Comparison of ENCODE assay signal across 15 cellular contexts in genomic region chr3:183278479-183279088, GRCh38. TPM values are rescaled to one million over a fixed set of nuclear protein-coding genes. Genes with fewer than 3 reads are reported as not detected.
DNase-seq lines count a peak whose midpoint lies in the region; ATAC-seq and FAIRE-seq lines count a peak whose summit lies in the region.
"Had no signal": no experiment of that assay in that cellular context is flagged by ENCODE, and none has a peak within 500 bp of the region (broad histone marks: within the 10 kb centered on the region; RNA-seq: fewer than 3 reads in every experiment).

No MANE protein-coding gene starts in this region.

- no peaks in the 10 kb centered on the region for H3K9me3 Mint-ChIP-seq in activated naive CD4-positive, alpha-beta T cell treated with anti-CD3 and anti-CD28 coated beads, Interleukin-2, amount 50 U/mL, for 72 hours
- H3K9me3 Mint-ChIP-seq in activated naive CD4-positive, alpha-beta T cell treated with anti-CD3 and anti-CD28 coated beads, Interleukin-2, amount 10 ng/mL, durations not matched to agents 7 days and 5 days = no peaks in the 10 kb centered on the region
- H3K9me3 Mint-ChIP-seq: endodermal cell had no signal

- DNase-seq in activated naive CD4-positive, alpha-beta T cell treated with anti-CD3 and anti-CD28 coated beads, Interleukin-2, amount 50 U/mL, for 72 hours (ENCODE audit: low spot score in 2 of 2) = no peak
- DNase-seq in activated naive CD4-positive, alpha-beta T cell treated with anti-CD3 and anti-CD28 coated beads, Interleukin-2, amount 10 ng/mL, durations not matched to agents 7 days and 5 days = no peak
- DNase-seq in NCI-H69 (lab: John Stamatoyannopoulos, UW) = peak; percentile 90
- peak; percentile 17 for DNase-seq in cerebellum (ENCODE audit: low spot score)
- peak; percentile 68 for DNase-seq in small intestine
- DNase-seq in putamen (ENCODE audit: low spot score) = no peak
- no peak for DNase-seq in sciatic nerve (ENCODE audit: low spot score)
- DNase-seq: activated naive CD4-positive, alpha-beta T cell; endodermal cell; head of caudate nucleus; NCI-H774; WERI-Rb-1 had no signal

- H3K4me1 ChIP-seq in small intestine (ENCODE audit: control insufficient read depth in 2 of 2, insufficient read depth in 1 of 2, low read depth in 1 of 2, low read length in 1 of 2) = peaks cover 2 to 7% of the 10 kb centered on the region in 2 donors
- H3K4me1 ChIP-seq: prostate gland had no signal

- no peak overlapping the region for H3K4me3 ChIP-seq in small intestine (ENCODE audit: low read depth in 1 of 2, low read length in 2 of 2)
- H3K4me3 ChIP-seq: prostate gland had no signal

- H3K4me1 Mint-ChIP-seq in activated naive CD4-positive, alpha-beta T cell treated with anti-CD3 and anti-CD28 coated beads, Interleukin-2, amount 10 ng/mL, durations not matched to agents 7 days and 5 days = no peaks in the 10 kb centered on the region
- H3K4me1 Mint-ChIP-seq: endodermal cell had no signal

- no peak overlapping the region for H3K4me3 Mint-ChIP-seq in activated naive CD4-positive, alpha-beta T cell treated with anti-CD3 and anti-CD28 coated beads, Interleukin-2, amount 10 ng/mL, durations not matched to agents 7 days and 5 days
- H3K4me3 Mint-ChIP-seq: endodermal cell had no signal

- ATAC-seq in activated naive CD4-positive, alpha-beta T cell treated with anti-CD3 and anti-CD28 coated beads, Interleukin-2, amount 50 U/mL, for 72 hours = peak; percentile 11 to 59
- no peak for ATAC-seq in sciatic nerve
- ATAC-seq in HG03025 (IDR thresholded peaks at IDR 0.05; ENCODE audit: low FRiP score, unreplicated experiment) = no peak

- no peak for FAIRE-seq in small intestine (lab: Jason Lieb, UNC)
- FAIRE-seq: D721Med had no signal

- H3K27me3 ChIP-seq in small intestine (ENCODE audit: control insufficient read depth in 2 of 2, insufficient read depth in 2 of 2, low read length in 2 of 2) = no peaks in the 10 kb centered on the region

- intact Hi-C loops in sciatic nerve (cut with DNase I) = no loop called here

- no peaks in the 10 kb centered on the region for H3K9me3 ChIP-seq in small intestine (ENCODE audit: control insufficient read depth, low read depth)
- H3K9me3 ChIP-seq: prostate gland had no signal

- no peak overlapping the region for H3K27ac Mint-ChIP-seq in activated naive CD4-positive, alpha-beta T cell treated with anti-CD3 and anti-CD28 coated beads, Interleukin-2, amount 50 U/mL, for 72 hours
- H3K27ac Mint-ChIP-seq in activated naive CD4-positive, alpha-beta T cell treated with anti-CD3 and anti-CD28 coated beads, Interleukin-2, amount 10 ng/mL, durations not matched to agents 7 days and 5 days = no peak overlapping the region
- H3K27ac Mint-ChIP-seq: endodermal cell had no signal

- CTCF ChIA-PET in activated naive CD4-positive, alpha-beta T cell treated with anti-CD3 and anti-CD28 coated beads, Interleukin-2, amount 10 ng/mL, durations not matched to agents 7 days and 5 days (lab: Charles Lee) = no interaction called here

- H3K36me3 ChIP-seq in small intestine (ENCODE audit: control insufficient read depth in 2 of 2, insufficient read depth in 2 of 2, low read length in 2 of 2) = peaks cover 0 to 3% of the 10 kb centered on the region in 2 donors
- H3K36me3 ChIP-seq: prostate gland, WERI-Rb-1 had no signal

- no peaks in the 10 kb centered on the region for H3K27me3 Mint-ChIP-seq in activated naive CD4-positive, alpha-beta T cell treated with anti-CD3 and anti-CD28 coated beads, Interleukin-2, amount 10 ng/mL, durations not matched to agents 7 days and 5 days

- no peak overlapping the region for H3K27ac ChIP-seq in small intestine (ENCODE audit: low read depth in 1 of 2, low read length in 1 of 2)
- H3K27ac ChIP-seq: prostate gland, WERI-Rb-1 had no signal

- H3K36me3 Mint-ChIP-seq in activated naive CD4-positive, alpha-beta T cell treated with anti-CD3 and anti-CD28 coated beads, Interleukin-2, amount 50 U/mL, for 72 hours = peaks cover 0 to under 1% of the 10 kb centered on the region in 2 donors
- no peaks in the 10 kb centered on the region for H3K36me3 Mint-ChIP-seq in activated naive CD4-positive, alpha-beta T cell treated with anti-CD3 and anti-CD28 coated beads, Interleukin-2, amount 10 ng/mL, durations not matched to agents 7 days and 5 days

- WGBS in small intestine, 3 donors = 50 to 81% (median 57%) methylated on average over 4 of the region's 4 CpGs

RNA-seq across cellular contexts. Expression of gene B3GNT5, which starts 25.5 kb away (rescaled TPM):
- 10 to 100 TPM; 12.4 to 56.4 TPM for total RNA-seq in activated naive CD4-positive, alpha-beta T cell treated with anti-CD3 and anti-CD28 coated beads, Interleukin-2, amount 50 U/mL, for 72 hours
- total RNA-seq in cerebellum (19.9 TPM), sciatic nerve (30.3 TPM)
- 10 to 100 TPM; 23.4 to 47.9 (median 42.7) TPM for polyA plus RNA-seq in small intestine

Comparison
In these comparisons a context has a peak if more than half of its experiments do, and no peak if none do; other contexts are left out.
1. ATAC-seq: peak in activated naive CD4-positive, alpha-beta T cell treated with anti-CD3 and anti-CD28 coated beads, Interleukin-2, amount 50 U/mL, for 72 hours (2 of 2); none in sciatic nerve (single experiment) and HG03025 (single experiment).
2. DNase-seq: peak in NCI-H69 (single experiment), cerebellum (single experiment) and small intestine (single experiment); none in activated naive CD4-positive, alpha-beta T cell treated with anti-CD3 and anti-CD28 coated beads, Interleukin-2, amount 50 U/mL, for 72 hours (0 of 2), activated naive CD4-positive, alpha-beta T cell treated with anti-CD3 and anti-CD28 coated beads, Interleukin-2, amount 10 ng/mL, durations not matched to agents 7 days and 5 days (single experiment), putamen (single experiment) and sciatic nerve (single experiment).